In genomic region chr17:28370035-28370743, GRCh38 we compare ENCODE assay signal across 8 cellular contexts. TPM values are rescaled to one million over a fixed set of nuclear protein-coding genes. Genes with fewer than 3 reads are reported as not detected.
DNase-seq lines count a peak whose midpoint lies in the region; ATAC-seq and TF ChIP-seq lines count a peak whose summit lies in the region.

Gene VTN (minus strand): TSS chr17:28370307. CDS start chr17:28370203, 104 bp downstream.

- H3K27me3 ChIP-seq in A673 (replicated peaks; ENCODE audit: insufficient read depth, low read depth, low read length, poor library complexity) (no peaks in the 10 kb centered on the region), HCT116 (ENCODE audit: insufficient read depth, low read length) (no peaks in the 10 kb centered on the region)

- peak within 1 kb of the TSS; percentile 87 for H3K4me3 ChIP-seq in A673 (ENCODE audit: low read depth, low read length, poor library complexity, severe bottlenecking)
- peak within 1 kb of the TSS; percentile 17 to 50; a peak in 3 of 4 replicates for H3K4me3 ChIP-seq in HCT116 (replicated peaks in 1 of 2; ENCODE audit: low read depth in 1 of 2, low read length in 2 of 2)
- peak within 1 kb of the TSS; percentile 70 for H3K4me3 ChIP-seq in foreskin fibroblast (ENCODE audit: low read depth in 1 of 2, low read length in 2 of 2)

- H3K9ac ChIP-seq in HCT116 (ENCODE audit: low read length), result no peak within 1 kb of the TSS

- H3K4me1 ChIP-seq in A673 (ENCODE audit: insufficient read depth, low read length, poor library complexity, severe bottlenecking) (peaks cover 17% of the 10 kb centered on the region), HCT116 (ENCODE audit: control insufficient read depth in 1 of 2, insufficient read depth in 2 of 2, low read length in 2 of 2) (peaks cover 11 to 20% of the 10 kb centered on the region in 2 experiments; a peak in 3 of 4 replicates)

- CTCF ChIA-PET in A673 (lab: Charles Lee) (no interaction called here), HCT116 (lab: Charles Lee) (no interaction called here)

- no peak for TF ChIP-seq RAD21 in HCT116 (IDR thresholded peaks at IDR 0.05; ENCODE audit: low read depth)

- H3K27ac ChIP-seq in A673 (ENCODE audit: low read depth, low read length, poor library complexity, severe bottlenecking) (peak within 1 kb of the TSS; percentile 47), HCT116 (ENCODE audit: low read depth, low read length) (no peak within 1 kb of the TSS)

- no peaks in the 10 kb centered on the region for H3K9me3 ChIP-seq in A673 (ENCODE audit: low read depth, low read length, poor library complexity, severe bottlenecking)
- no peaks in the 10 kb centered on the region for H3K9me3 ChIP-seq in HCT116 (ENCODE audit: control insufficient read depth in 1 of 2, insufficient read depth in 1 of 2, low read depth in 1 of 2, low read length in 2 of 2)

- no peak for TF ChIP-seq POLR2A in HCT116 (IDR thresholded peaks at IDR 0.05; ENCODE audit: borderline replicate concordance, extremely low read depth, insufficient read depth, insufficient read length)

- POLR2A ChIA-PET in A673 (lab: Charles Lee; ENCODE audit: low non-redundant PET), result no interaction called here
- POLR2A ChIA-PET in HCT116 (lab: Charles Lee), result interaction anchor here (1.2 kb wide), 1 partner anchor 12 kb away, joined by 6 read pairs; the partner anchor contains the start of gene POLDIP2

- H3K9me2 ChIP-seq in HCT116 (ENCODE audit: insufficient read depth), result no peaks in the 10 kb centered on the region

- H4K20me1 ChIP-seq in HCT116 (ENCODE audit: insufficient read depth), result no peaks in the 10 kb centered on the region

- RAD21 ChIA-PET in HCT116 (lab: Charles Lee; ENCODE audit: low non-redundant PET in 1 of 2, low total read pairs in 2 of 2, uncharacterized antibody in 2 of 2, unreplicated experiment in 2 of 2), result no interaction called here

- H3K79me2 ChIP-seq in HCT116 (ENCODE audit: insufficient read depth, low read length), result no peaks in the 10 kb centered on the region

- H3K4me2 ChIP-seq in HCT116 (ENCODE audit: low read length), result peak within 1 kb of the TSS; percentile 77

- DNase-seq in A673 (ENCODE audit: low spot score) (peak; percentile 9), HCT116 (ENCODE audit: low read depth, low spot score) (no peak), UCSD-AML1 (lab: John Stamatoyannopoulos, UW; ENCODE audit: unreplicated experiment) (peak; percentile 29), foreskin fibroblast (peak in 1 of 2 donors; percentile 63), posterior vena cava (ENCODE audit: low spot score) (peak; percentile 90), GM19240 (ENCODE audit: insufficient read length, low spot score) (no peak), head of caudate nucleus (no peak), midbrain (lab: John Stamatoyannopoulos, UW) (no peak)

- H3K36me3 ChIP-seq in A673 (ENCODE audit: insufficient read depth, low read length, poor library complexity, severe bottlenecking) (no peaks in the 10 kb centered on the region), HCT116 (ENCODE audit: control insufficient read depth in 1 of 2, insufficient read depth in 2 of 2, low read length in 2 of 2) (no peaks in the 10 kb centered on the region)

- BruUV-seq in A673 (replicated peaks; lab: Mats Ljungman, UMichigan) (no TSS peak), HCT116 (replicated peaks; lab: Mats Ljungman, UMichigan) (no TSS peak)

- ATAC-seq in HCT116, result no peak

- intact Hi-C loops in A673 (cut with micrococcal nuclease; ENCODE audit: unreplicated experiment), result no loop called here
- intact Hi-C loops in HCT116 (cut with micrococcal nuclease), result loop anchor here (10.0 kb wide), 2 partner anchors 55 to 75 kb away; partner anchors contain the start of gene TMEM97
- intact Hi-C loops in posterior vena cava (cut with DNase I), result no loop called here
- intact Hi-C loops in head of caudate nucleus (cut with DNase I), result no loop called here

- H2AFZ ChIP-seq in HCT116 (ENCODE audit: low read depth, low read length, poor library complexity, severe bottlenecking), result no peak within 1 kb of the TSS

- TF ChIP-seq CTCF in A673 (conservative IDR thresholded peaks at IDR 0.05; ENCODE audit: low read depth, low read length) (no peak), HCT116 (IDR thresholded peaks at IDR 0.05 in 2 of 3, conservative IDR thresholded peaks at IDR 0.05 in 1 of 3; ENCODE audit: borderline replicate concordance in 1 of 3, insufficient read depth in 1 of 3, low read depth in 2 of 3, low read length in 2 of 3) (no peak), foreskin fibroblast (IDR thresholded peaks at IDR 0.05; ENCODE audit: low read depth, low read length) (no peak)

TF ChIP-seq in HCT116, 20 proteins besides CTCF, POLR2A, EP300 and RAD21:
- TF ChIP-seq EZH2phosphoT487 (IDR thresholded peaks at IDR 0.05; ENCODE audit: borderline replicate concordance) (no peak), JUND (IDR thresholded peaks at IDR 0.05) (no peak), CEBPB (IDR thresholded peaks at IDR 0.05; ENCODE audit: low read depth) (no peak), EGR1 (IDR thresholded peaks at IDR 0.05; ENCODE audit: low read depth) (no peak), ZBTB33 (IDR thresholded peaks at IDR 0.05; ENCODE audit: extremely low read depth, insufficient replicate concordance, low read length) (no peak), SP1 (IDR thresholded peaks at IDR 0.05; ENCODE audit: low read depth) (no peak), SIN3A (IDR thresholded peaks at IDR 0.05; ENCODE audit: low read depth) (no peak), FOSL1 (IDR thresholded peaks at IDR 0.05; ENCODE audit: low read depth) (no peak), TCF7L2 (IDR thresholded peaks at IDR 0.05; ENCODE audit: borderline replicate concordance, extremely low read depth, insufficient read depth, insufficient read length) (no peak), ZNF274 (IDR thresholded peaks at IDR 0.05; ENCODE audit: low read depth, low read length) (no peak), YY1 (IDR thresholded peaks at IDR 0.05; ENCODE audit: extremely low read depth, insufficient replicate concordance, low read depth, low read length) (no peak), MAX (IDR thresholded peaks at IDR 0.05) (no peak), ATF3 (IDR thresholded peaks at IDR 0.05) (no peak), ZFX (IDR thresholded peaks at IDR 0.05) (no peak), ELF1 (IDR thresholded peaks at IDR 0.05; ENCODE audit: borderline replicate concordance, low read depth) (no peak), EZH2 (IDR thresholded peaks at IDR 0.05) (no peak)
TF ChIP-seq in HCT116: peak in this region for 0.

RNA-seq across cellular contexts. Expression of gene VTN, which starts in this region (rescaled TPM):
- total RNA-seq in A673 (2021) (0.26 TPM in 1 of 2 replicates, not detected in the other), HCT116 (2021; ENCODE audit: unreplicated experiment) (1.5 TPM), posterior vena cava (1 to 10 TPM; 1.8 to 5.4 TPM)
- polyA plus RNA-seq in HCT116 (2012), result not detected in 2 replicates

Comparison
In these comparisons a context has a peak if more than half of its experiments do, and no peak if none do; other contexts are left out.
1. Peak in DNase-seq, H3K4me3 ChIP-seq and H3K27ac ChIP-seq in A673; RNA of the gene not detected or under 1 TPM.
2. DNase-seq: peak in UCSD-AML1 (single experiment) and posterior vena cava (single experiment); none in HCT116 (single experiment), GM19240 (single experiment), head of caudate nucleus (0 of 42) and midbrain (single experiment).
3. H3K4me3 ChIP-seq: peak in every context shown above with its lines; median percentile 87 in A673; 70 in foreskin fibroblast; 34 in HCT116.